28 cellular contexts compared by ENCODE assay signal in genomic region chr2:16871426-16871825, GRCh38.
"Had no signal": no experiment of that assay in that cellular context is flagged by ENCODE, and none has a peak within 500 bp of the region (broad histone marks: within the 10 kb centered on the region; RNA-seq: fewer than 3 reads in every experiment).

No MANE protein-coding gene starts in this region.

- H3K27ac ChIP-seq: adrenal gland, ascending aorta, cardiac muscle cell, coronary artery, gastrocnemius medialis, left ventricle myocardium inferior, suprapubic skin, tibial artery had no signal

- H3K27me3 Mint-ChIP-seq: activated naive CD8-positive, alpha-beta T cell treated with anti-CD3 and anti-CD28 coated beads for 36 hours; brain; effector memory CD8-positive, alpha-beta T cell had no signal

- H3K36me3 Mint-ChIP-seq: activated naive CD8-positive, alpha-beta T cell treated with anti-CD3 and anti-CD28 coated beads for 36 hours; brain; natural killer cell had no signal

- H3K27ac Mint-ChIP-seq: activated naive CD4-positive, alpha-beta T cell treated with anti-CD3 and anti-CD28 coated beads for 36 hours; activated naive CD8-positive, alpha-beta T cell treated with anti-CD3 and anti-CD28 coated beads for 36 hours; activated T-helper 1 cell treated with anti-CD3 and anti-CD28 coated beads, Interleukin-12 subunit alpha, Interleukin-12 subunit beta, Interleukin-2, Interleukin-4 antibody, amounts not matched to agents 30 ng/mL and 10 ng/mL and 1 ng/mL, durations not matched to agents 14 hours and 24 hours and 36 hours; effector memory CD8-positive, alpha-beta T cell; natural killer cell had no signal

- H3K9me3 Mint-ChIP-seq: activated naive CD4-positive, alpha-beta T cell treated with anti-CD3 and anti-CD28 coated beads for 36 hours; activated naive CD8-positive, alpha-beta T cell treated with anti-CD3 and anti-CD28 coated beads for 36 hours; activated T-helper 1 cell treated with anti-CD3 and anti-CD28 coated beads, Interleukin-12 subunit alpha, Interleukin-12 subunit beta, Interleukin-2, Interleukin-4 antibody, amounts not matched to agents 30 ng/mL and 10 ng/mL and 1 ng/mL, durations not matched to agents 14 hours and 24 hours and 36 hours had no signal

- DNase-seq: activated CD4-positive, alpha-beta T cell treated with anti-CD3 and anti-CD28 coated beads for 4 hours; activated CD4-positive, alpha-beta T cell treated with anti-CD3 and anti-CD28 coated beads, Interleukin-2, amount 50 U/mL, for 48 hours; activated CD8-positive, alpha-beta memory T cell treated with anti-CD3 and anti-CD28 coated beads for 24 hours; activated CD8-positive, alpha-beta memory T cell treated with anti-CD3 and anti-CD28 coated beads, Interleukin-2, amount 50 U/mL, for 4 hours; activated effector memory CD4-positive, alpha-beta T cell treated with anti-CD3 and anti-CD28 coated beads, Interleukin-2, amount 50 U/mL, for 16 hours; activated naive CD4-positive, alpha-beta T cell treated with anti-CD3 and anti-CD28 coated beads for 36 hours; activated naive CD8-positive, alpha-beta T cell treated with anti-CD3 and anti-CD28 coated beads for 36 hours; activated T-cell treated with anti-CD3 and anti-CD28 coated beads, Interleukin-2, amount 50 U/mL, for 1 hour; adrenal gland; effector memory CD8-positive, alpha-beta T cell; erythroblast; gastrocnemius medialis; glutamatergic neuron; left ventricle myocardium inferior; natural killer cell; posterior cingulate gyrus; right cardiac atrium; stimulated activated CD4-positive, alpha-beta T cell treated with anti-CD3 and anti-CD28 coated beads, Interleukin-15, amount 100 ng/mL, for 24 hours; stimulated activated CD4-positive, alpha-beta T cell treated with anti-CD3 and anti-CD28 coated beads, Interleukin-2, amount 100 ng/mL, for 24 hours; stimulated activated naive CD4-positive, alpha-beta T cell; tibial artery had no signal

- H3K27me3 ChIP-seq: adrenal gland, ascending aorta, cardiac muscle cell, gastrocnemius medialis, suprapubic skin, tibial artery had no signal

- ATAC-seq: effector memory CD8-positive, alpha-beta T cell; gastrocnemius medialis; natural killer cell; right cardiac atrium had no signal

- H3K4me3 Mint-ChIP-seq: activated naive CD4-positive, alpha-beta T cell treated with anti-CD3 and anti-CD28 coated beads for 36 hours; activated naive CD8-positive, alpha-beta T cell treated with anti-CD3 and anti-CD28 coated beads for 36 hours; activated T-helper 1 cell treated with anti-CD3 and anti-CD28 coated beads, Interleukin-12 subunit alpha, Interleukin-12 subunit beta, Interleukin-2, Interleukin-4 antibody, amounts not matched to agents 30 ng/mL and 10 ng/mL and 1 ng/mL, durations not matched to agents 14 hours and 24 hours and 36 hours; brain; effector memory CD8-positive, alpha-beta T cell; natural killer cell had no signal

- H3K36me3 ChIP-seq: adrenal gland, ascending aorta, cardiac muscle cell, gastrocnemius medialis, left ventricle myocardium inferior, suprapubic skin, tibial artery had no signal

- H3K9me3 ChIP-seq: adrenal gland, ascending aorta, gastrocnemius medialis, suprapubic skin, tibial artery had no signal

- H3K4me3 ChIP-seq: adrenal gland, ascending aorta, cardiac muscle cell, coronary artery, gastrocnemius medialis, left ventricle myocardium inferior, lung, suprapubic skin, tibial artery had no signal

- H3K4me1 Mint-ChIP-seq: activated naive CD8-positive, alpha-beta T cell treated with anti-CD3 and anti-CD28 coated beads for 36 hours; natural killer cell had no signal
